In the genomic region with DNA sequence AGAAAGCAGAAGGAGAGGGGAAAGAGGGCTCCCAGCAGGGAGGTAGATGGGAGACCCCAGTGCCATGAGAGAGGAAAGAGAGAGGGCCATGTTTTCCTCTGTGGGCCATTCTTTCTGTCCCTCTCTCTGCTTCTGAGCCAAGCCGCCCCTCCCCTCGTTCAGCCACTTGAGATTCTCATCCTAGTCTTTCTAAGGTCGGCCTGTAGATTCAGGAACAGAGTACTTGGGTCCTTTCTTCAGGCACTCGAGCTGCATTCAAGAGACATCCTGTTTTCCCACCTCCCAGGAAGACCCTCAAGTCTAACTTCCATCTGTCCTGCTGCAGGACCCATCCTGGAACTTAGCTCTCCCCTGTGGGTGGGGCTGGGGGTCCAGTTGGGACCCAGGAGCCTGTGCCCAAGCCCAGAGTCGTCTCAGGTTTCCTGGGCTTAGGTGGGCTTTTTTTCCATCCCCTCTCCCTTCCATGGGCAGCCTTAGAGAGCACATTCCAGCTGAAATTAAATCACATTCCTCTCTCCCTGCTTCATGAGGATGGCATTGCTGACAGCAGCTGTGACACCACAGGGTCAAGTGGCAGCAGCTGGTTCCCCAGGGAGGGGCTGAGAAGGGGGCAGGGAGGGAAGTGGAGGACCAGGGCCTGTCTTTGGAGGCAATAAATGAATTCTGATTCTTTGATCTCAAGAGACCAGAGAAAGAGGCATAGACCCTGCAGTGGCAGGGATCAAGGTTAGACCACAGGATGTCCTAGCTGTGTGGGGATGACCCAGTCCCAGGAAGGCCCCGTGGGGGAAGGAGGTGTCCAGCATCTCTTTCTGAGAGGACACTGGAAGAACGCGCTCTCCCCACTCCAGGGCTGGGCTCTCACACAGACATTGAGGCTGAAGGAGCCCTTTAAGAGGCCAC, we compare ENCODE assay signal across 11 cellular contexts. TPM values are rescaled to one million over a fixed set of nuclear protein-coding genes. Genes with fewer than 3 reads are reported as not detected.
DNase-seq lines count a peak whose midpoint lies in the region; ATAC-seq, FAIRE-seq and TF ChIP-seq lines count a peak whose summit lies in the region.
"Had no signal": no experiment of that assay in that cellular context is flagged by ENCODE, and none has a peak within 500 bp of the region (broad histone marks: within the 10 kb centered on the region; RNA-seq: fewer than 3 reads in every experiment).

No MANE protein-coding gene starts in this region.

- H3K9me3 ChIP-seq in K562 (replicated peaks; ENCODE audit: control insufficient read depth, insufficient read depth, low read depth, low read length) (no peaks in the 10 kb centered on the region), right lobe of liver (no peaks in the 10 kb centered on the region), thyroid gland (no peaks in the 10 kb centered on the region)

- TF ChIP-seq EP300 in K562 (IDR thresholded peaks at IDR 0.05; ENCODE audit: low read length): no peak

- H3K27me3 ChIP-seq in K562 (ENCODE audit: control insufficient read depth in 2 of 2, insufficient read depth in 2 of 2, low read length in 2 of 2): no peaks in the 10 kb centered on the region
- H3K27me3 ChIP-seq in right lobe of liver: no peaks in the 10 kb centered on the region
- H3K27me3 ChIP-seq in thyroid gland: no peaks in the 10 kb centered on the region

- TF ChIP-seq POLR2A in K562 (conservative IDR thresholded peaks at IDR 0.05) (no peak), right lobe of liver (IDR thresholded peaks at IDR 0.05) (no peak), thyroid gland (IDR thresholded peaks at IDR 0.05) (no peak)

- peak overlapping the region; percentile 84 for H2AFZ ChIP-seq in K562 (ENCODE audit: low read depth, low read length)

- no peaks in the 10 kb centered on the region for H3K9me1 ChIP-seq in K562 (ENCODE audit: control insufficient read depth, insufficient read depth, low read length)

- CTCF ChIA-PET in K562 (lab: Yijun Ruan, JAX; ENCODE audit: low intra/inter-chr PET ratio): no interaction called here

- H3K4me1 ChIP-seq in K562 (replicated peaks in 1 of 2; ENCODE audit: control insufficient read depth in 2 of 2, insufficient read depth in 2 of 2, low read length in 2 of 2) (peaks cover 50 to 77% of the 10 kb centered on the region in 2 experiments), right lobe of liver (peaks cover 0 to 9% (median 4%) of the 10 kb centered on the region in 4 donors), thyroid gland (peaks cover 11 to 77% of the 10 kb centered on the region in 2 donors)

- H4K20me1 ChIP-seq in K562 (replicated peaks; ENCODE audit: control insufficient read depth, insufficient read depth, low read length): peaks cover 6% of the 10 kb centered on the region; the same call in 1 of the 2 replicates

- FAIRE-seq in K562 (lab: Jason Lieb, UNC): no peak
- FAIRE-seq: A204.1 had no signal

- POLR2A ChIA-PET in K562 (lab: Yijun Ruan, JAX): interaction anchor here (0.6 to 2.3 kb wide), 6 partner anchors 12 to 103 kb away, joined by 3 to 10 read pairs (median 3); partner anchors contain the start of genes ISG20L2, METTL25B, NES and PRCC

- H3K79me2 ChIP-seq in K562 (ENCODE audit: control insufficient read depth, insufficient read depth, low read length): peaks cover 30% of the 10 kb centered on the region

- no TSS peak for BruUV-seq in K562 (replicated peaks; lab: Mats Ljungman, UMichigan)

- no peak for TF ChIP-seq RAD21 in K562 (CRISPR knock-in tag; conservative IDR thresholded peaks at IDR 0.05 in 1 of 2, IDR thresholded peaks at IDR 0.05 in 1 of 2)

- TF ChIP-seq CTCF in K562 (IDR thresholded peaks at IDR 0.05 in 2 of 3, conservative IDR thresholded peaks at IDR 0.05 in 1 of 3; ENCODE audit: insufficient read depth in 2 of 3, low read depth in 1 of 3, low read length in 3 of 3) (no peak), right lobe of liver (IDR thresholded peaks at IDR 0.05) (no peak), thyroid gland (IDR thresholded peaks at IDR 0.05) (no peak)

- DNase-seq in NCI-H1417 (lab: John Stamatoyannopoulos, UW) (peak; percentile 21 to 60 (median 44)), NCI-H1417 treated with DMSO at 0.1 percent for 48 hours (lab: John Stamatoyannopoulos, UW) (no peak), K562 (ENCODE audit: extremely low read depth in 1 of 4, low spot score in 3 of 4) (no peak), right lobe of liver (no peak), thyroid gland (no peak), Ammon's horn (ENCODE audit: low spot score) (no peak)
- DNase-seq: stimulated activated naive CD4-positive, alpha-beta T cell treated with Interleukin-2 at 50 U/mL for 16 hours had no signal

- H3K4me3 ChIP-seq in K562 (no peak overlapping the region), right lobe of liver (no peak overlapping the region), thyroid gland (replicated peaks in 1 of 3) (no peak overlapping the region)

- H3K4me2 ChIP-seq in K562 (ENCODE audit: insufficient read depth, low read length): no peak overlapping the region; the same call in 1 of the 2 replicates

- in situ Hi-C loops in K562 (cut with MboI): no loop called here

- peak overlapping the region; percentile 100 for H3K27ac ChIP-seq in K562 (ENCODE audit: extremely low read depth, low read depth, low read length)
- peak overlapping the region; percentile 26 to 43 (median 29) for H3K27ac ChIP-seq in right lobe of liver
- H3K27ac ChIP-seq in thyroid gland: peak overlapping the region; percentile 31 to 58 (median 40)

- H3K36me3 ChIP-seq in K562 (ENCODE audit: control insufficient read depth, insufficient read depth, low read length): peaks cover 9% of the 10 kb centered on the region; the same call in 2 of the 3 replicates
- no peaks in the 10 kb centered on the region for H3K36me3 ChIP-seq in right lobe of liver
- no peaks in the 10 kb centered on the region for H3K36me3 ChIP-seq in thyroid gland

- WGBS in K562 (ENCODE audit: insufficient coverage, low coverage, missing lambda C conversion rate): 49% methylated on average over 8 of the region's 8 CpGs
- WGBS in right lobe of liver (ENCODE audit: insufficient coverage, low coverage, low lambda C conversion rate, missing lambda C conversion rate): 39% methylated on average over 6 of the region's 8 CpGs
- WGBS in thyroid gland, 2 donors: 32 to 44% methylated on average over 7 to 8 of the region's 8 CpGs

- intact Hi-C loops in K562 (cut with micrococcal nuclease) (no loop called here), right lobe of liver (cut with DNase I) (no loop called here), thyroid gland (cut with DNase I) (no loop called here)

- H3K9ac ChIP-seq in K562 (ENCODE audit: insufficient read depth in 1 of 2, low read depth in 2 of 2, low read length in 2 of 2): peak overlapping the region; percentile 73 to 100

- no peak for ATAC-seq in K562
- ATAC-seq in right lobe of liver: no peak
- no peak for ATAC-seq in HG03439 (IDR thresholded peaks at IDR 0.05; ENCODE audit: unreplicated experiment)
- ATAC-seq in HG03139 (IDR thresholded peaks at IDR 0.05; ENCODE audit: unreplicated experiment): no peak

RNA-seq across cellular contexts. Expression of gene NES, which starts 12.9 kb away (rescaled TPM):
- 1.5 and 2.0 TPM in 2 replicates for total RNA-seq in K562 (2011; cell fraction: chromatin; rRNA removed; ENCODE audit: low replicate concordance)
- total RNA-seq in K562 (2011; cell fraction: nucleolus; rRNA removed): 1.7 TPM in 2 replicates
- 1.8 and 3.1 TPM in 2 replicates for total RNA-seq in K562 (2011; cell fraction: nucleoplasm; rRNA removed)
- 5.8 and 6.6 TPM in 2 replicates for total RNA-seq in K562 (2014; rRNA removed)
- total RNA-seq in K562 (2014; rRNA removed; fragmentation: Illumina TruSeq; extraction: Trizol): 3.3 and 4.1 TPM in 2 replicates
- total RNA-seq in K562 (2015; rRNA removed; fragmentation: Illumina TruSeq; extraction: Trizol): 4.8 and 4.9 TPM in 2 replicates
- 5.5 and 8.6 TPM in 2 replicates for total RNA-seq in K562 (2021)
- 2.7 TPM in 2 replicates for polyA plus RNA-seq in K562 (2011; rRNA removed)
- polyA plus RNA-seq in K562 (2011; cell fraction: cytosol; rRNA removed): 1.5 and 2.5 TPM in 2 replicates
- 3.2 and 5.5 TPM in 2 replicates for polyA plus RNA-seq in K562 (2011; cell fraction: nucleus; rRNA removed)
- polyA plus RNA-seq in K562 (2012): 6.5 and 7.0 TPM in 2 replicates
- 5.4 and 6.3 TPM in 2 replicates for polyA plus RNA-seq in K562 (2014; fragmentation: Illumina TruSeq; extraction: Trizol)
- polyA plus RNA-seq in K562 (2014; fragmentation: Nextera tagmentation; extraction: Ambion mirVana): under 1 TPM; 0.10 to 0.13 TPM
- 2.5 and 4.2 TPM in 2 replicates for polyA plus RNA-seq in K562 (2014; rRNA removed)
- polyA minus RNA-seq in K562 (2011; rRNA and poly(A)+ RNA removed): 2.3 and 2.4 TPM in 2 replicates
- 3.8 and 5.4 TPM in 2 replicates for polyA minus RNA-seq in K562 (2011; cell fraction: cytosol; rRNA and poly(A)+ RNA removed)
- polyA minus RNA-seq in K562 (2011; cell fraction: nucleus; rRNA and poly(A)+ RNA removed): 1.2 and 1.4 TPM in 2 replicates
- 1 to 10 TPM; 1.1 to 7.5 (median 2.6) TPM for total RNA-seq in right lobe of liver
- 10 to 100 TPM in 2 of 4 donors, 1 to 10 TPM in 2; 4.3 to 10.4 (median 9.0) TPM for total RNA-seq in thyroid gland

RNA-seq across cellular contexts. Expression of gene BCAN, which starts 22.4 kb away (rescaled TPM):
- total RNA-seq in K562 (2011; cell fraction: chromatin; rRNA removed; ENCODE audit: low replicate concordance): 0.12 TPM in 1 of 2 replicates, not detected in the other
- total RNA-seq in K562 (2011; cell fraction: nucleolus; rRNA removed): 0.17 and 0.26 TPM in 2 replicates
- not detected in 2 replicates for total RNA-seq in K562 (2011; cell fraction: nucleoplasm; rRNA removed)
- total RNA-seq in K562 (2014; rRNA removed): 0.12 TPM in 1 of 2 replicates, not detected in the other
- total RNA-seq in K562 (2014; rRNA removed; fragmentation: Illumina TruSeq; extraction: Trizol): not detected in 2 replicates
- total RNA-seq in K562 (2015; rRNA removed; fragmentation: Illumina TruSeq; extraction: Trizol): 0.08 TPM in 1 of 2 replicates, not detected in the other
- total RNA-seq in K562 (2021): 0.22 TPM in 1 of 2 replicates, not detected in the other
- polyA plus RNA-seq in K562 (2011; rRNA removed): 0.06 and 0.09 TPM in 2 replicates
- polyA plus RNA-seq in K562 (2011; cell fraction: cytosol; rRNA removed): 0.04 and 0.25 TPM in 2 replicates
- 0.06 and 0.21 TPM in 2 replicates for polyA plus RNA-seq in K562 (2011; cell fraction: nucleus; rRNA removed)
- polyA plus RNA-seq in K562 (2012): 0.35 and 0.52 TPM in 2 replicates
- polyA plus RNA-seq in K562 (2014; fragmentation: Illumina TruSeq; extraction: Trizol): 0.19 and 0.33 TPM in 2 replicates
- under 1 TPM in 1 of 2 experiments, not detected in 1; 0.04 TPM for polyA plus RNA-seq in K562 (2014; fragmentation: Nextera tagmentation; extraction: Ambion mirVana)
- 0.22 and 0.23 TPM in 2 replicates for polyA plus RNA-seq in K562 (2014; rRNA removed)
- polyA minus RNA-seq in K562 (2011; rRNA and poly(A)+ RNA removed): not detected in 2 replicates
- polyA minus RNA-seq in K562 (2011; cell fraction: cytosol; rRNA and poly(A)+ RNA removed): not detected in 2 replicates
- not detected in 2 replicates for polyA minus RNA-seq in K562 (2011; cell fraction: nucleus; rRNA and poly(A)+ RNA removed)
- not detected for total RNA-seq in right lobe of liver
- 1 to 10 TPM in 1 of 4 donors, under 1 TPM in 1, not detected in 2; 0.54 to 1.1 TPM for total RNA-seq in thyroid gland
- total RNA-seq: lung microvascular endothelial cell had no signal

RNA-seq across cellular contexts. Expression of gene CRABP2, which starts 41.1 kb away (rescaled TPM):
- 0.86 TPM in 1 of 2 replicates, not detected in the other for total RNA-seq in K562 (2011; cell fraction: chromatin; rRNA removed; ENCODE audit: low replicate concordance)
- total RNA-seq in K562 (2011; cell fraction: nucleolus; rRNA removed): 0.39 and 1.0 TPM in 2 replicates
- total RNA-seq in K562 (2011; cell fraction: nucleoplasm; rRNA removed): 0.44 TPM in 1 of 2 replicates, not detected in the other
- total RNA-seq in K562 (2014; rRNA removed) (0.86 and 1.2 TPM in 2 replicates), K562 (2014; rRNA removed; fragmentation: Illumina TruSeq; extraction: Trizol) (0.32 and 0.36 TPM in 2 replicates), K562 (2015; rRNA removed; fragmentation: Illumina TruSeq; extraction: Trizol) (0.72 and 1.3 TPM in 2 replicates), K562 (2021) (1.5 and 1.6 TPM in 2 replicates), right lobe of liver (under 1 TPM in 1 of 6 experiments, not detected in 5; 0.24 TPM), thyroid gland (10 to 100 TPM in 1 of 4 donors, 1 to 10 TPM in 2, not detected in 1; 3.0 to 15.3 (median 4.5) TPM)
- polyA plus RNA-seq in K562 (2011; rRNA removed) (0.50 and 1.5 TPM in 2 replicates), K562 (2014; fragmentation: Illumina TruSeq; extraction: Trizol) (1.9 and 2.5 TPM in 2 replicates), K562 (2014; fragmentation: Nextera tagmentation; extraction: Ambion mirVana) (under 1 TPM; 0.30 to 0.52 TPM), K562 (2014; rRNA removed) (0.82 and 1.2 TPM in 2 replicates)
- 0.58 and 1.3 TPM in 2 replicates for polyA plus RNA-seq in K562 (2011; cell fraction: cytosol; rRNA removed)
- polyA plus RNA-seq in K562 (2011; cell fraction: nucleus; rRNA removed): 1.8 and 2.6 TPM in 2 replicates
- polyA plus RNA-seq in K562 (2012): 2.6 and 2.9 TPM in 2 replicates
- polyA minus RNA-seq in K562 (2011; rRNA and poly(A)+ RNA removed): 0.28 and 0.72 TPM in 2 replicates
- polyA minus RNA-seq in K562 (2011; cell fraction: cytosol; rRNA and poly(A)+ RNA removed): not detected in 2 replicates
- not detected in 2 replicates for polyA minus RNA-seq in K562 (2011; cell fraction: nucleus; rRNA and poly(A)+ RNA removed)
- total RNA-seq: lung microvascular endothelial cell had no signal

RNA-seq across cellular contexts. Expression of gene HAPLN2, which starts 45.1 kb away (rescaled TPM):
- total RNA-seq in K562 (2011; cell fraction: chromatin; rRNA removed; ENCODE audit: low replicate concordance): 1.4 TPM in 1 of 2 replicates, not detected in the other
- total RNA-seq in K562 (2011; cell fraction: nucleolus; rRNA removed): 3.0 TPM in 2 replicates
- 0.53 and 0.88 TPM in 2 replicates for total RNA-seq in K562 (2011; cell fraction: nucleoplasm; rRNA removed)
- total RNA-seq in K562 (2014; rRNA removed) (3.1 and 3.8 TPM in 2 replicates), K562 (2014; rRNA removed; fragmentation: Illumina TruSeq; extraction: Trizol) (not detected in 2 replicates), K562 (2015; rRNA removed; fragmentation: Illumina TruSeq; extraction: Trizol) (0.14 and 0.19 TPM in 2 replicates), K562 (2021) (3.6 and 5.2 TPM in 2 replicates), right lobe of liver (not detected), thyroid gland (under 1 TPM in 1 of 4 donors, not detected in 3; 0.79 TPM)
- polyA plus RNA-seq in K562 (2011; rRNA removed) (0.39 and 0.76 TPM in 2 replicates), K562 (2014; fragmentation: Illumina TruSeq; extraction: Trizol) (0.17 TPM in 1 of 2 replicates, not detected in the other), K562 (2014; fragmentation: Nextera tagmentation; extraction: Ambion mirVana) (not detected), K562 (2014; rRNA removed) (4.4 and 4.5 TPM in 2 replicates)
- 1.3 and 4.1 TPM in 2 replicates for polyA plus RNA-seq in K562 (2011; cell fraction: cytosol; rRNA removed)
- 6.5 and 10.9 TPM in 2 replicates for polyA plus RNA-seq in K562 (2011; cell fraction: nucleus; rRNA removed)
- 0.95 and 3.3 TPM in 2 replicates for polyA plus RNA-seq in K562 (2012)
- polyA minus RNA-seq in K562 (2011; rRNA and poly(A)+ RNA removed): 0.35 TPM in 1 of 2 replicates, not detected in the other
- not detected in 2 replicates for polyA minus RNA-seq in K562 (2011; cell fraction: cytosol; rRNA and poly(A)+ RNA removed)
- 3.1 and 3.8 TPM in 2 replicates for polyA minus RNA-seq in K562 (2011; cell fraction: nucleus; rRNA and poly(A)+ RNA removed)
- total RNA-seq: lung microvascular endothelial cell had no signal

Comparison
In these comparisons a context has a peak if more than half of its experiments do, and no peak if none do; other contexts are left out.
1. DNase-seq: peak in NCI-H1417 (3 of 3); none in NCI-H1417 treated with DMSO at 0.1 percent for 48 hours (single experiment), K562 (0 of 4), right lobe of liver (0 of 3), thyroid gland (0 of 2) and Ammon's horn (single experiment).
2. H3K27ac ChIP-seq: peak in every context shown above with its lines; median percentile 100 in K562; 40 in thyroid gland; 29 in right lobe of liver.